ENCODE assay signal across 1 cellular context in the genomic region with DNA sequence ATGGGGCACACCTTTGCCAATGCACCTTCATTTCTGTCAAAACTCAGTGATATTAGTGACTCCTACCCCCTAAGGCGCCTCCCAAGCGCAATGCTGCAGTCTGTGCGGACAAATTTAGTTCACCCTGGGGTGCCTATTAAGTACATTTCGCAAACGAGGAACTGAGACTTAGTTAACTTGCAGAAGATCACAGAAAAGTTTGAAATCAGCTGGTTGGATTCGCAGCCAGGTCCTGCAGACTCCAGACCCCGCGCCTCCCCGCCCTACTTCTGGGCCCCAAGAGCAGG.
TF ChIP-seq lines count a peak whose summit lies in the region.

No MANE protein-coding gene starts in this region.

TF ChIP-seq in WTC11, 78 proteins besides CTCF, POLR2A, EP300 and RAD21 (continued from another document):
- TF ChIP-seq FOXP4 (CRISPR knock-in tag; IDR thresholded peaks at IDR 0.05) (no peak), TEAD1 (CRISPR knock-in tag; IDR thresholded peaks at IDR 0.05) (no peak), RORB (CRISPR knock-in tag; IDR thresholded peaks at IDR 0.05) (no peak), NFE2L1 (CRISPR knock-in tag; IDR thresholded peaks at IDR 0.05) (no peak), PREB (CRISPR knock-in tag; IDR thresholded peaks at IDR 0.05; ENCODE audit: borderline replicate concordance) (no peak), PRDM15 (CRISPR knock-in tag; IDR thresholded peaks at IDR 0.05) (no peak)
- TF ChIP-seq, protein P1, sequence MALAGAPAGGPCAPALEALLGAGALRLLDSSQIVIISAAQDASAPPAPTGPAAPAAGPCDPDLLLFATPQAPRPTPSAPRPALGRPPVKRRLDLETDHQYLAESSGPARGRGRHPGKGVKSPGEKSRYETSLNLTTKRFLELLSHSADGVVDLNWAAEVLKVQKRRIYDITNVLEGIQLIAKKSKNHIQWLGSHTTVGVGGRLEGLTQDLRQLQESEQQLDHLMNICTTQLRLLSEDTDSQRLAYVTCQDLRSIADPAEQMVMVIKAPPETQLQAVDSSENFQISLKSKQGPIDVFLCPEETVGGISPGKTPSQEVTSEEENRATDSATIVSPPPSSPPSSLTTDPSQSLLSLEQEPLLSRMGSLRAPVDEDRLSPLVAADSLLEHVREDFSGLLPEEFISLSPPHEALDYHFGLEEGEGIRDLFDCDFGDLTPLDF (CRISPR knock-in tag; IDR thresholded peaks at IDR 0.05), result no peak
- TF ChIP-seq, protein P2, sequence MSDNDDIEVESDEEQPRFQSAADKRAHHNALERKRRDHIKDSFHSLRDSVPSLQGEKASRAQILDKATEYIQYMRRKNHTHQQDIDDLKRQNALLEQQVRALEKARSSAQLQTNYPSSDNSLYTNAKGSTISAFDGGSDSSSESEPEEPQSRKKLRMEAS (CRISPR knock-in tag; IDR thresholded peaks at IDR 0.05), result no peak
